1 cellular context compared by ENCODE assay signal in the genomic region with DNA sequence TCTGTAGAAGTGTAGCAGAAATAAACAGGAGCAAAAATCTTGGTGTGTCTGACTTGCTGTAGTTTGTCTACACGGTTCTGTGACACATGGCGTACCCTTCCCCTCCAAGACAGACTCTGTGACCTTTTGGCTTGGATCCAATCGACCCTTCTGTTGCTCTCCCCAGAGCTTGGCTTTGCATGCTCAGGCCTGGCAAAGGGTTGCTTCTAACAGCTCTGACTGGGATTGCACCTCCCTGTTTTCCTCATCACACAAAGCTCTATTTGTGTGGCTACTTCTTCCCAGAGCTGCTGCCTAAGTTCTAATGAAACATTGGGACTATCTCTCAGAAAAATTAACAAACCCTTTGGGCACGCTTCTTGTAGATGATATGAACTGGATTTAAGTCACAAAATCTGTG.
TF ChIP-seq lines count a peak whose summit lies in the region.

No MANE protein-coding gene starts in this region.

TF ChIP-seq in A549, 52 proteins besides CTCF, POLR2A, EP300 and RAD21 (continued from another document):
- TF ChIP-seq ZFP36 (IDR thresholded peaks at IDR 0.05; ENCODE audit: borderline replicate concordance, partially characterized antibody), result no peak
